ENCODE assay signal across 12 cellular contexts in genomic region chr3:50255251-50255615, GRCh38. TPM values are rescaled to one million over a fixed set of nuclear protein-coding genes. Genes with fewer than 3 reads are reported as not detected.
A peak's percentile ranks its signal among the peaks of the same experiment; 100 is the strongest.
DNase-seq lines count a peak whose midpoint lies in the region; ATAC-seq and TF ChIP-seq lines count a peak whose summit lies in the region.
"Had no signal": no experiment of that assay in that cellular context is flagged by ENCODE, and none has a peak within 500 bp of the region (broad histone marks: within the 10 kb centered on the region; RNA-seq: fewer than 3 reads in every experiment).

No MANE protein-coding gene starts in this region.

- H3K14ac ChIP-seq in IMR-90 (replicated peaks; ENCODE audit: low read depth, low read length): no peak overlapping the region

- no peaks in the 10 kb centered on the region for H3K9me3 ChIP-seq in IMR-90 (ENCODE audit: control insufficient read depth, insufficient read depth, low read length)
- no peaks in the 10 kb centered on the region for H3K9me3 ChIP-seq in left lung
- H3K9me3 ChIP-seq: SJSA1 had no signal

- no peak overlapping the region for H2BK15ac ChIP-seq in IMR-90 (ENCODE audit: low read depth, low read length)

- H3K9ac ChIP-seq in IMR-90 (ENCODE audit: low read depth, low read length): no peak overlapping the region

- no peak overlapping the region for H2AFZ ChIP-seq in IMR-90 (replicated peaks; ENCODE audit: low read length, poor library complexity)

- H3K27ac Mint-ChIP-seq in brain: peak overlapping the region in 3 of 5 experiments; percentile 55 to 75 (median 63)
- H3K27ac Mint-ChIP-seq: nephron had no signal

- H4K91ac ChIP-seq in IMR-90 (ENCODE audit: insufficient read depth, low read depth, low read length): no peak overlapping the region

- H3K23ac ChIP-seq in IMR-90 (ENCODE audit: low read depth, low read length): no peak overlapping the region

- H2BK20ac ChIP-seq in IMR-90 (ENCODE audit: low read depth, low read length): no peak overlapping the region

- H3K27me3 Mint-ChIP-seq in brain: peaks cover 2% of the 10 kb centered on the region

- TF ChIP-seq CTCF in IMR-90 (conservative IDR thresholded peaks at IDR 0.05; ENCODE audit: low read depth, low read length) (no peak), brain (conservative IDR thresholded peaks at IDR 0.05) (no peak), left lung (IDR thresholded peaks at IDR 0.05) (no peak)

- H2AK9ac ChIP-seq in IMR-90 (replicated peaks; ENCODE audit: low read depth, low read length, poor library complexity): no peak overlapping the region

- H3K56ac ChIP-seq in IMR-90 (ENCODE audit: extremely low read depth, insufficient read depth, low read length): no peak overlapping the region

- no peaks in the 10 kb centered on the region for H3K27me3 ChIP-seq in IMR-90 (ENCODE audit: control insufficient read depth, insufficient read depth, low read length)
- H3K27me3 ChIP-seq in left lung: no peaks in the 10 kb centered on the region
- H3K27me3 ChIP-seq: SJSA1 had no signal

- TF ChIP-seq POLR2A in IMR-90 (IDR thresholded peaks at IDR 0.05; ENCODE audit: low read depth, low read length): no peak

- peaks cover 18 to 77% of the 10 kb centered on the region in 2 experiments for H3K79me1 ChIP-seq in IMR-90 (ENCODE audit: low read depth in 1 of 2, low read length in 2 of 2)

- peaks cover 34% of the 10 kb centered on the region for H3K36me3 Mint-ChIP-seq in brain

- TF ChIP-seq RAD21 in IMR-90 (IDR thresholded peaks at IDR 0.05; ENCODE audit: low read length): no peak

- no peak overlapping the region for H4K5ac ChIP-seq in IMR-90 (ENCODE audit: low read depth, low read length)

- CTCF ChIA-PET in IMR-90 (lab: Yijun Ruan, JAX): no interaction called here

- BruUV-seq in IMR-90 (replicated peaks; lab: Mats Ljungman, UMichigan): no TSS peak

- in situ Hi-C loops in IMR-90 (cut with MboI; ENCODE audit: low sequenced_read_pairs): no loop called here

- dilution Hi-C loops in IMR-90 (cut with HindIII; ENCODE audit: low sequenced_read_pairs, unreplicated experiment): no loop called here

- H3K4ac ChIP-seq in IMR-90 (ENCODE audit: low read depth, low read length): 0 out of 2 replicates have a peak overlapping the region, but pooled peaks have one; percentile 42

- H3K27ac ChIP-seq in IMR-90 (ENCODE audit: insufficient read depth, low read length) (no peak overlapping the region), left lung (peak overlapping the region; percentile 81 to 98), temporal lobe (ENCODE audit: low read depth, low read length) (peak overlapping the region; percentile 53)
- H3K27ac ChIP-seq: SJSA1 had no signal

- H2BK120ac ChIP-seq in IMR-90 (ENCODE audit: low read depth, low read length): no peak overlapping the region

- 89% methylated on average over 3 of the region's 9 CpGs; no CpG with 5 or more reads in 1 of the 2 experiments for WGBS in IMR-90 (ENCODE audit: extremely low coverage in 2 of 2, insufficient read length in 1 of 2), 2 experiments

- peak overlapping the region; percentile 21 for H2BK5ac ChIP-seq in IMR-90 (ENCODE audit: low read depth, low read length, poor library complexity, severe bottlenecking)

- H3K4me3 Mint-ChIP-seq in brain: no peak overlapping the region
- H3K4me3 Mint-ChIP-seq: nephron had no signal

- no peak overlapping the region for H3K18ac ChIP-seq in IMR-90 (ENCODE audit: low read depth, low read length)

- H3K4me1 ChIP-seq in IMR-90 (ENCODE audit: control insufficient read depth, insufficient read depth, low read length) (peaks cover 17% of the 10 kb centered on the region), left lung (peaks cover 5 to 97% of the 10 kb centered on the region in 2 donors)

- POLR2A ChIA-PET in IMR-90 (lab: Charles Lee; ENCODE audit: unreplicated experiment): no interaction called here

- H4K20me1 ChIP-seq in IMR-90 (ENCODE audit: insufficient read depth, low read length): peaks cover 58% of the 10 kb centered on the region

- no peak overlapping the region for H4K8ac ChIP-seq in IMR-90 (ENCODE audit: low read depth in 2 of 2, low read length in 2 of 2)

- no peak overlapping the region for H2AK5ac ChIP-seq in IMR-90 (ENCODE audit: low read depth, low read length)

- H3K9me1 ChIP-seq in IMR-90 (ENCODE audit: insufficient read depth, low read length): peaks cover 14% of the 10 kb centered on the region

- DNase-seq in IMR-90: no peak
- no peak for DNase-seq in left lung
- DNase-seq in stimulated activated naive CD4-positive, alpha-beta T cell treated with Interleukin-2 at 50 U/mL for 16 hours (lab: John Stamatoyannopoulos, UW): no peak
- DNase-seq: NCI-H1048, NCI-H524 had no signal

- H3K4me3 ChIP-seq in IMR-90 (ENCODE audit: insufficient read depth, low read depth, low read length) (no peak overlapping the region), left lung (no peak overlapping the region)
- H3K4me3 ChIP-seq: SJSA1 had no signal

- H3K4me1 Mint-ChIP-seq in brain: peaks cover 44% of the 10 kb centered on the region

- H3K9me3 Mint-ChIP-seq in brain: no peaks in the 10 kb centered on the region
- H3K9me3 Mint-ChIP-seq: nephron had no signal

- no peak for ATAC-seq in IMR-90 (ENCODE audit: low read depth)
- no peak for ATAC-seq in left lung
- ATAC-seq in HG02610 (IDR thresholded peaks at IDR 0.05; ENCODE audit: unreplicated experiment): no peak
- ATAC-seq in HG02759 (IDR thresholded peaks at IDR 0.05; ENCODE audit: unreplicated experiment): no peak

- H3K36me3 ChIP-seq in IMR-90 (ENCODE audit: control insufficient read depth, insufficient read depth, low read length) (peaks cover 58% of the 10 kb centered on the region), left lung (peaks cover 0 to 87% of the 10 kb centered on the region in 2 donors)

- H3K4me2 ChIP-seq in IMR-90 (ENCODE audit: low read depth, low read length): no peak overlapping the region

- intact Hi-C loops in IMR-90 (cut with micrococcal nuclease): no loop called here
- intact Hi-C loops in left lung (cut with DNase I): no loop called here

TF ChIP-seq in IMR-90, 13 proteins besides CTCF, POLR2A, EP300 and RAD21:
- TF ChIP-seq BHLHE40 (IDR thresholded peaks at IDR 0.05; ENCODE audit: low read depth, low read length): no peak
- no peak for TF ChIP-seq SMC3 (IDR thresholded peaks at IDR 0.05; ENCODE audit: low read depth, low read length)
- no peak for TF ChIP-seq USF2 (IDR thresholded peaks at IDR 0.05; ENCODE audit: low read depth, low read length)

RNA-seq across cellular contexts. Expression of gene SEMA3B, which starts 13.7 kb away (rescaled TPM):
- total RNA-seq in IMR-90 (2012; rRNA removed): 3.9 and 4.3 TPM in 2 replicates
- polyA plus RNA-seq in IMR-90 (2012; rRNA removed): 29.3 and 34.3 TPM in 2 replicates
- 22.0 and 34.4 TPM in 2 replicates for polyA plus RNA-seq in IMR-90 (2012; cell fraction: cytosol; rRNA removed)
- polyA plus RNA-seq in IMR-90 (2012; cell fraction: nucleus; rRNA removed; ENCODE audit: low replicate concordance): 153 and 393 TPM in 2 replicates
- 60.5 TPM for polyA plus RNA-seq in brain (ENCODE audit: insufficient read depth, low read depth, low replicate concordance)
- 10 to 100 TPM; 56.8 to 92.7 TPM for total RNA-seq in left lung
- 3.2 TPM for total RNA-seq in temporal lobe

RNA-seq across cellular contexts. Expression of gene GNAI2, which starts 19.2 kb away (rescaled TPM):
- total RNA-seq in IMR-90 (2012; rRNA removed): 816 and 867 TPM in 2 replicates
- polyA plus RNA-seq in IMR-90 (2012; rRNA removed): 1,079 and 1,150 TPM in 2 replicates
- polyA plus RNA-seq in IMR-90 (2012; cell fraction: cytosol; rRNA removed): 411 and 787 TPM in 2 replicates
- polyA plus RNA-seq in IMR-90 (2012; cell fraction: nucleus; rRNA removed; ENCODE audit: low replicate concordance): 281 and 349 TPM in 2 replicates
- polyA plus RNA-seq in brain (ENCODE audit: insufficient read depth, low read depth, low replicate concordance): 348 TPM
- total RNA-seq in left lung: 100 to 1,000 TPM; 266 to 381 TPM
- total RNA-seq in temporal lobe: 83.1 TPM

RNA-seq across cellular contexts. Expression of gene LSMEM2, which starts 23.7 kb away (rescaled TPM):
- total RNA-seq in IMR-90 (2012; rRNA removed) (under 0.01 TPM in 2 replicates), left lung (under 1 TPM in 1 of 2 donors, not detected in 1; 0.24 TPM), temporal lobe (not detected)
- polyA plus RNA-seq in IMR-90 (2012; rRNA removed) (not detected in 2 replicates), brain (ENCODE audit: insufficient read depth, low read depth, low replicate concordance) (0.51 TPM)
- not detected in 2 replicates for polyA plus RNA-seq in IMR-90 (2012; cell fraction: cytosol; rRNA removed)
- polyA plus RNA-seq in IMR-90 (2012; cell fraction: nucleus; rRNA removed; ENCODE audit: low replicate concordance): 0.37 and 0.52 TPM in 2 replicates
- total RNA-seq: HT1080, SJSA1 had no signal

RNA-seq across cellular contexts. Expression of gene IFRD2, which starts 37.0 kb away (rescaled TPM):
- total RNA-seq in IMR-90 (2012; rRNA removed): 48.6 and 52.7 TPM in 2 replicates
- polyA plus RNA-seq in IMR-90 (2012; rRNA removed): 79.1 and 85.2 TPM in 2 replicates
- 68.9 and 69.3 TPM in 2 replicates for polyA plus RNA-seq in IMR-90 (2012; cell fraction: cytosol; rRNA removed)
- polyA plus RNA-seq in IMR-90 (2012; cell fraction: nucleus; rRNA removed; ENCODE audit: low replicate concordance): 164 and 342 TPM in 2 replicates
- polyA plus RNA-seq in brain (ENCODE audit: insufficient read depth, low read depth, low replicate concordance): 16.7 TPM
- total RNA-seq in left lung: 100 to 1,000 TPM in 1 of 2 donors, 10 to 100 TPM in 1; 55.0 to 104 TPM
- 10.8 TPM for total RNA-seq in temporal lobe

RNA-seq across cellular contexts. Expression of gene HYAL3, which starts 44.0 kb away (rescaled TPM):
- total RNA-seq in IMR-90 (2012; rRNA removed): 2.2 and 2.7 TPM in 2 replicates
- 5.7 and 7.6 TPM in 2 replicates for polyA plus RNA-seq in IMR-90 (2012; rRNA removed)
- polyA plus RNA-seq in IMR-90 (2012; cell fraction: cytosol; rRNA removed): 7.4 and 11.3 TPM in 2 replicates
- polyA plus RNA-seq in IMR-90 (2012; cell fraction: nucleus; rRNA removed; ENCODE audit: low replicate concordance): 4.6 and 10.7 TPM in 2 replicates
- 4.2 TPM for polyA plus RNA-seq in brain (ENCODE audit: insufficient read depth, low read depth, low replicate concordance)
- total RNA-seq in left lung: 1 to 10 TPM; 4.5 to 4.6 TPM
- total RNA-seq in temporal lobe: 4.9 TPM

Comparison
In these comparisons a context has a peak if more than half of its experiments do, and no peak if none do; other contexts are left out.
1. RNA of gene SEMA3B, which starts 13.7 kb away (total RNA-seq): 56.8 to 92.7 TPM in left lung; 3.9 to 4.3 TPM in IMR-90 and 3.2 TPM in temporal lobe (single experiment); every median in the first group is over 10 times any median in the second.